In the genomic region with DNA sequence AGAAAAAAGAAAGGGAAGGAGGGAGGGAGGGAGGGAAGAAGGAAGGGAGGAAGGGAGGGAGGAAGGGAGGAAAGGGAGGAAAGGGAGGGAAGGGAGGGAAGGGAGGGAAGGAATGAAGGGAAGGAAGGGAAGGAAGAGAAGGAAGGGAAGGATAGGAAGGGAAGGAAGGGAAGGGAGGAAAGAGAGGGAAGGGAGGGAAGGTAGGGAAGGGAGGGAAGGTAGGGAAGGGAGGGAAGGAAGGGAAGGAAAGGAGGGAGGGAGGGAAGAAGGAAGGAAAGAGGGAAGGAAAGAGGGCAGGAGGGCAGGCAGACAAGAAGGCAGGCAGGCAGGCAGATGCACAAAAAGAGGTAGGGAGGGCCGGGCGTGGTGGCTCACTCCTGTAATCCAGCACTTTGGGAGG, we compare ENCODE assay signal across 20 cellular contexts.
"Had no signal": no experiment of that assay in that cellular context is flagged by ENCODE, and none has a peak within 500 bp of the region (broad histone marks: within the 10 kb centered on the region; RNA-seq: fewer than 3 reads in every experiment).

No MANE protein-coding gene starts in this region.

- H3K9me3 Mint-ChIP-seq: natural killer cell treated with Interleukin-12 subunit alpha and Interleukin-12 subunit beta and Interleukin-15 and Interleukin-18, amount 100 ng/mL, for 72 hours had no signal

- H3K4me2 ChIP-seq: hepatocyte had no signal

- H3K36me3 ChIP-seq: lower lobe of right lung, pancreas had no signal

- H3K27ac ChIP-seq: hepatocyte had no signal

- H3K27me3 Mint-ChIP-seq: activated CD4-positive, alpha-beta T cell treated with anti-CD3 and anti-CD28 coated beads, Interleukin-2, amount 10 ng/mL, durations not matched to agents 24 days and 14 days; activated CD8-positive, alpha-beta T cell treated with anti-CD3 and anti-CD28 coated beads for 36 hours; activated naive CD4-positive, alpha-beta T cell treated with anti-CD3 and anti-CD28 coated beads, Interleukin-2, amount 10 ng/mL, durations not matched to agents 7 days and 5 days; natural killer cell treated with Interleukin-12 subunit alpha and Interleukin-12 subunit beta and Interleukin-15 and Interleukin-18, amount 100 ng/mL, for 72 hours had no signal

- ATAC-seq: activated CD8-positive, alpha-beta T cell treated with anti-CD3 and anti-CD28 coated beads for 36 hours; lower lobe of right lung; natural killer cell treated with Interleukin-12 subunit alpha and Interleukin-12 subunit beta and Interleukin-15 and Interleukin-18, amount 100 ng/mL, for 72 hours; pancreas; stimulated activated naive CD8-positive, alpha-beta T cell treated with anti-CD3 and anti-CD28 coated beads, Interleukin-15, Interleukin-2, amounts not matched to agents 100 U/mL and 50 U/mL, for 24 hours had no signal

- FAIRE-seq: astrocyte, bronchial epithelial cell, islet of Langerhans, pancreas had no signal

- H3K4me3 Mint-ChIP-seq: activated CD4-positive, alpha-beta T cell treated with anti-CD3 and anti-CD28 coated beads, Interleukin-2, amount 10 ng/mL, durations not matched to agents 24 days and 14 days; activated CD8-positive, alpha-beta T cell treated with anti-CD3 and anti-CD28 coated beads for 36 hours; activated naive CD4-positive, alpha-beta T cell treated with anti-CD3 and anti-CD28 coated beads, Interleukin-2, amount 10 ng/mL, durations not matched to agents 7 days and 5 days; mesothelial cell of epicardium; natural killer cell treated with Interleukin-12 subunit alpha and Interleukin-12 subunit beta and Interleukin-15 and Interleukin-18, amount 100 ng/mL, for 72 hours had no signal

- H3K4me1 Mint-ChIP-seq: activated naive CD4-positive, alpha-beta T cell treated with anti-CD3 and anti-CD28 coated beads, Interleukin-2, amount 10 ng/mL, durations not matched to agents 7 days and 5 days had no signal

- H3K79me2 ChIP-seq: hepatocyte had no signal

- DNase-seq: activated CD4-positive, alpha-beta T cell treated with anti-CD3 and anti-CD28 coated beads, Interleukin-2, amount 10 ng/mL, durations not matched to agents 24 days and 14 days; activated CD4-positive, CD25-positive, alpha-beta regulatory T cell; activated CD8-positive, alpha-beta T cell treated with anti-CD3 and anti-CD28 coated beads for 36 hours; activated naive CD4-positive, alpha-beta T cell treated with anti-CD3 and anti-CD28 coated beads, Interleukin-2, amount 10 ng/mL, durations not matched to agents 7 days and 5 days; activated T-cell treated with anti-CD3 and anti-CD28 coated beads, Interleukin-2, amount 50 U/mL, for 1 hour; cerebellar nuclear complex; effector CD8-positive, alpha-beta T cell; foreskin fibroblast; lower lobe of right lung; pancreas; retina; stimulated activated naive CD8-positive, alpha-beta T cell treated with anti-CD3 and anti-CD28 coated beads, Interleukin-15, Interleukin-2, amounts not matched to agents 100 U/mL and 50 U/mL, for 24 hours; T1000 had no signal

- H3K9me3 ChIP-seq: neutrophil, pancreas had no signal

- H2AFZ ChIP-seq: hepatocyte had no signal

- H3K27me3 ChIP-seq: hepatocyte, neutrophil, pancreas had no signal

- H3K4me3 ChIP-seq: hepatocyte, lower lobe of right lung, pancreas had no signal

- H3K27ac Mint-ChIP-seq: activated CD4-positive, alpha-beta T cell treated with anti-CD3 and anti-CD28 coated beads, Interleukin-2, amount 10 ng/mL, durations not matched to agents 24 days and 14 days; activated CD8-positive, alpha-beta T cell treated with anti-CD3 and anti-CD28 coated beads for 36 hours; activated naive CD4-positive, alpha-beta T cell treated with anti-CD3 and anti-CD28 coated beads, Interleukin-2, amount 10 ng/mL, durations not matched to agents 7 days and 5 days; mesothelial cell of epicardium; natural killer cell treated with Interleukin-12 subunit alpha and Interleukin-12 subunit beta and Interleukin-15 and Interleukin-18, amount 100 ng/mL, for 72 hours had no signal
